22 cellular contexts compared by ENCODE assay signal in the genomic region with DNA sequence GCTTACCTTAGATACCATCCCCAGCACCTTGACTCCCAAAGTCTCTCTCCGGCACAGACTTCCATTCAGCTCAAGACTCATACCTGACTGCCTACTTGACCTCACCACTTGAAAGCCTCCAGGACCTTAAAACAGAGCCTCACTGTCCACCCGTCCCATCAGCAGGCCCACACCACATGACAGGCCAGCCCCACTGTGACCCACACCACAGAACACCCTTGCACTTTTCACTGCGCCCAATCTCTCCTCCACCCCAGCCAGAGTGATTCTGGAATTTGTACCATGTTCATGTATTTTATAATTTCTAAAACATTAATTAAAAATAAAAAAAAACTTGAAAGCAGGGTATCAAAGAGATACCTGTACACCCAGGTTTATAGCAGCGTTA. TPM values are rescaled to one million over a fixed set of nuclear protein-coding genes. Genes with fewer than 3 reads are reported as not detected.
DNase-seq lines count a peak whose midpoint lies in the region; ATAC-seq and TF ChIP-seq lines count a peak whose summit lies in the region.
"Had no signal": no experiment of that assay in that cellular context is flagged by ENCODE, and none has a peak within 500 bp of the region (broad histone marks: within the 10 kb centered on the region; RNA-seq: fewer than 3 reads in every experiment).

No MANE protein-coding gene starts in this region.

- no peak overlapping the region for H3K27ac ChIP-seq in CD4-positive, alpha-beta T cell (ENCODE audit: low read depth, low read length)
- H3K27ac ChIP-seq in IMR-90 (ENCODE audit: insufficient read depth, low read length): no peak overlapping the region
- H3K27ac ChIP-seq in mesenchymal stem cell (ENCODE audit: low read length, poor library complexity, severe bottlenecking): no peak overlapping the region
- no peak overlapping the region for H3K27ac ChIP-seq in spleen
- H3K27ac ChIP-seq in gastroesophageal sphincter: no peak overlapping the region
- H3K27ac ChIP-seq: BLaER1 had no signal

- TF ChIP-seq EP300 in gastroesophageal sphincter (IDR thresholded peaks at IDR 0.05): no peak

- H3K4me2 ChIP-seq in IMR-90 (ENCODE audit: low read depth, low read length) (no peak overlapping the region), mesenchymal stem cell (ENCODE audit: low read length, poor library complexity, severe bottlenecking) (no peak overlapping the region)

- H2BK12ac ChIP-seq in mesenchymal stem cell (ENCODE audit: low read length in 2 of 2): peak overlapping the region in 1 of 2 experiments; percentile 0

- H2BK120ac ChIP-seq in IMR-90 (ENCODE audit: low read depth, low read length) (peak overlapping the region; percentile 83), mesenchymal stem cell (ENCODE audit: low read depth, low read length) (no peak overlapping the region)

- H3K14ac ChIP-seq in IMR-90 (replicated peaks; ENCODE audit: low read depth, low read length): no peak overlapping the region
- H3K14ac ChIP-seq in mesenchymal stem cell (ENCODE audit: low read length in 2 of 2): no peak overlapping the region

- H2AK9ac ChIP-seq in IMR-90 (replicated peaks; ENCODE audit: low read depth, low read length, poor library complexity): peak overlapping the region; percentile 80

- DNase-seq in CD4-positive, alpha-beta T cell: no peak
- DNase-seq in IMR-90 (no peak), mesenchymal stem cell (no peak), spleen (peak; percentile 6), BE2C (no peak), AG20443 (ENCODE audit: low spot score) (no peak)
- DNase-seq: CD4-positive, alpha-beta memory T cell; DND-41; GOT3; KG1; NCI-H1092 treated with DMSO at 0.1 percent for 48 hours; NCI-H1436 treated with DMSO at 0.1 percent for 48 hours; NCI-H1930; NCI-H2227 treated with DMSO at 0.1 percent for 48 hours; NCI-H510A treated with DMSO at 0.1 percent for 48 hours; NCI-H748 treated with DMSO at 0.1 percent for 48 hours; SIG-M5 had no signal

- H4K5ac ChIP-seq in IMR-90 (ENCODE audit: low read depth, low read length): no peak overlapping the region

- H3K23ac ChIP-seq in IMR-90 (ENCODE audit: low read depth, low read length) (no peak overlapping the region), mesenchymal stem cell (ENCODE audit: low read length in 2 of 2) (no peak overlapping the region)

- H3K18ac ChIP-seq in IMR-90 (ENCODE audit: low read depth, low read length): no peak overlapping the region; the same call in 1 of the 2 replicates
- no peak overlapping the region for H3K18ac ChIP-seq in mesenchymal stem cell (ENCODE audit: low read depth in 1 of 2, low read length in 2 of 2)

- H2AK5ac ChIP-seq in IMR-90 (ENCODE audit: low read depth, low read length): peak overlapping the region; percentile 92
- H2AK5ac ChIP-seq in mesenchymal stem cell (ENCODE audit: low read length, severe bottlenecking): peak overlapping the region; percentile 7

- peaks cover 0 to 6% of the 10 kb centered on the region in 2 experiments; a peak in 1 of 4 replicates for H3K79me1 ChIP-seq in IMR-90 (ENCODE audit: low read depth in 1 of 2, low read length in 2 of 2)
- H3K79me1 ChIP-seq in mesenchymal stem cell (replicated peaks; ENCODE audit: low read length, poor library complexity, severe bottlenecking): no peaks in the 10 kb centered on the region

- H3K4me3 ChIP-seq in IMR-90 (ENCODE audit: insufficient read depth, low read depth, low read length) (no peak overlapping the region), mesenchymal stem cell (ENCODE audit: insufficient read depth in 1 of 2, low read depth in 1 of 2, low read length in 2 of 2) (no peak overlapping the region), spleen (no peak overlapping the region), gastroesophageal sphincter (no peak overlapping the region), BE2C (ENCODE audit: low read depth, low read length) (no peak overlapping the region)
- H3K4me3 ChIP-seq: BLaER1 had no signal

- H3K36me3 ChIP-seq in IMR-90 (ENCODE audit: control insufficient read depth, insufficient read depth, low read length) (no peaks in the 10 kb centered on the region), mesenchymal stem cell (ENCODE audit: control insufficient read depth in 1 of 2, insufficient read depth in 2 of 2, low read depth in 1 of 2, low read length in 2 of 2) (no peaks in the 10 kb centered on the region), spleen (no peaks in the 10 kb centered on the region), gastroesophageal sphincter (no peaks in the 10 kb centered on the region), BE2C (no peaks in the 10 kb centered on the region)
- H3K36me3 ChIP-seq: BLaER1 had no signal

- intact Hi-C loops in CD4-positive, alpha-beta T cell (cut with DNase I, micrococcal nuclease): no loop called here
- intact Hi-C loops in IMR-90 (cut with micrococcal nuclease) (loop anchor here (10.0 kb wide), 1 partner anchor 778 kb away; no protein-coding TSS in a partner anchor), spleen (cut with DNase I; ENCODE audit: low total_unique reads) (no loop called here)

- H2BK5ac ChIP-seq in IMR-90 (ENCODE audit: low read depth, low read length, poor library complexity, severe bottlenecking) (peak overlapping the region; percentile 27), mesenchymal stem cell (ENCODE audit: low read depth, low read length, poor library complexity, severe bottlenecking) (no peak overlapping the region)

- H3K27me3 Mint-ChIP-seq in CD4-positive, alpha-beta T cell: peaks cover 27% of the 10 kb centered on the region

- peaks cover 33% of the 10 kb centered on the region for H3K4me1 ChIP-seq in IMR-90 (ENCODE audit: control insufficient read depth, insufficient read depth, low read length)
- peaks cover 35% of the 10 kb centered on the region for H3K4me1 ChIP-seq in mesenchymal stem cell (ENCODE audit: control insufficient read depth, insufficient read depth, low read depth, low read length)
- H3K4me1 ChIP-seq in spleen: peaks cover 10 to 50% (median 26%) of the 10 kb centered on the region in 6 donors
- peaks cover 3 to 48% (median 28%) of the 10 kb centered on the region in 3 donors for H3K4me1 ChIP-seq in gastroesophageal sphincter
- H3K4me1 ChIP-seq in BE2C: peaks cover 18% of the 10 kb centered on the region

- dilution Hi-C loops in IMR-90 (cut with HindIII; ENCODE audit: low sequenced_read_pairs, unreplicated experiment): no loop called here

- H3K9me3 ChIP-seq in CD4-positive, alpha-beta T cell (ENCODE audit: control insufficient read depth, low read length): no peaks in the 10 kb centered on the region
- H3K9me3 ChIP-seq in IMR-90 (ENCODE audit: control insufficient read depth, insufficient read depth, low read length) (no peaks in the 10 kb centered on the region), mesenchymal stem cell (ENCODE audit: control insufficient read depth, low read length) (no peaks in the 10 kb centered on the region), spleen (no peaks in the 10 kb centered on the region), gastroesophageal sphincter (no peaks in the 10 kb centered on the region), BE2C (no peaks in the 10 kb centered on the region)
- H3K9me3 ChIP-seq: BLaER1 had no signal

- peaks cover 6% of the 10 kb centered on the region for H3K27me3 ChIP-seq in CD4-positive, alpha-beta T cell (ENCODE audit: control insufficient read depth, insufficient read depth, low read length)
- no peaks in the 10 kb centered on the region for H3K27me3 ChIP-seq in IMR-90 (ENCODE audit: control insufficient read depth, insufficient read depth, low read length)
- no peaks in the 10 kb centered on the region for H3K27me3 ChIP-seq in mesenchymal stem cell (ENCODE audit: control insufficient read depth in 1 of 2, insufficient read depth in 1 of 2, low read length in 2 of 2)
- peaks cover 0 to 38% (median 0%) of the 10 kb centered on the region in 7 donors for H3K27me3 ChIP-seq in spleen (replicated peaks in 1 of 7)
- no peaks in the 10 kb centered on the region for H3K27me3 ChIP-seq in gastroesophageal sphincter
- no peaks in the 10 kb centered on the region for H3K27me3 ChIP-seq in BE2C
- H3K27me3 ChIP-seq: BLaER1 had no signal

- peaks cover 30% of the 10 kb centered on the region for H3K9me1 ChIP-seq in IMR-90 (ENCODE audit: insufficient read depth, low read length)

- H4K8ac ChIP-seq in IMR-90 (ENCODE audit: low read depth in 2 of 2, low read length in 2 of 2) (peak overlapping the region in 1 of 2 experiments; percentile 31; a peak in 1 of 4 replicates), mesenchymal stem cell (ENCODE audit: low read length) (no peak overlapping the region)

- H2BK15ac ChIP-seq in IMR-90 (ENCODE audit: low read depth, low read length) (peak overlapping the region; percentile 53; the same call in 2 of the 3 replicates), mesenchymal stem cell (ENCODE audit: low read depth, poor library complexity, severe bottlenecking) (peak overlapping the region; percentile 56)

- H4K20me1 ChIP-seq in IMR-90 (ENCODE audit: insufficient read depth, low read length): no peaks in the 10 kb centered on the region
- H4K20me1 ChIP-seq: BLaER1 had no signal

- no peaks in the 10 kb centered on the region for H3K9me3 Mint-ChIP-seq in CD4-positive, alpha-beta T cell
- H3K9me3 Mint-ChIP-seq: CD4-positive, alpha-beta memory T cell had no signal

- in situ Hi-C loops in IMR-90 (cut with MboI; ENCODE audit: low sequenced_read_pairs): loop anchor here (25.0 kb wide), 1 partner anchor 820 kb away; no protein-coding TSS in a partner anchor

- no TSS peak for BruUV-seq in IMR-90 (replicated peaks; lab: Mats Ljungman, UMichigan)

- H4K91ac ChIP-seq in IMR-90 (ENCODE audit: insufficient read depth, low read depth, low read length): peak overlapping the region; percentile 64
- peak overlapping the region; percentile 29 for H4K91ac ChIP-seq in mesenchymal stem cell (ENCODE audit: low read length)

- POLR2A ChIA-PET in CD4-positive, alpha-beta T cell (lab: Charles Lee): no interaction called here
- POLR2A ChIA-PET in IMR-90 (lab: Charles Lee; ENCODE audit: unreplicated experiment): no interaction called here

- no peak for TF ChIP-seq CTCF in CD4-positive, alpha-beta T cell (IDR thresholded peaks at IDR 0.05)
- TF ChIP-seq CTCF in IMR-90 (conservative IDR thresholded peaks at IDR 0.05; ENCODE audit: low read depth, low read length) (no peak), spleen (IDR thresholded peaks at IDR 0.05 in 8 of 11, conservative IDR thresholded peaks at IDR 0.05 in 3 of 11) (no peak), gastroesophageal sphincter (IDR thresholded peaks at IDR 0.05) (no peak), BE2C (IDR thresholded peaks at IDR 0.05; ENCODE audit: low read depth, low read length) (no peak)

- 94% methylated on average over 2 of the region's 4 CpGs; no CpG with 5 or more reads in 1 of the 2 experiments for WGBS in IMR-90 (ENCODE audit: extremely low coverage in 2 of 2, insufficient read length in 1 of 2), 2 experiments
- WGBS in mesenchymal stem cell: 97% methylated on average over 3 of the region's 4 CpGs
- 91 to 96% (median 94%) methylated on average over 4 of the region's 4 CpGs for WGBS in spleen, 5 donors
- WGBS in gastroesophageal sphincter (ENCODE audit: low coverage in 1 of 2), 2 donors: 81 to 97% methylated on average over 4 of the region's 4 CpGs

- peak overlapping the region; percentile 4 for H3K4me3 Mint-ChIP-seq in CD4-positive, alpha-beta T cell
- H3K4me3 Mint-ChIP-seq: CD4-positive, alpha-beta memory T cell had no signal

- H3K27ac Mint-ChIP-seq in CD4-positive, alpha-beta T cell: no peak overlapping the region

- H3K4ac ChIP-seq in IMR-90 (ENCODE audit: low read depth, low read length) (peak overlapping the region; percentile 78), mesenchymal stem cell (ENCODE audit: low read depth in 1 of 2, low read length in 2 of 2) (no peak overlapping the region)

- TF ChIP-seq RAD21 in IMR-90 (IDR thresholded peaks at IDR 0.05; ENCODE audit: low read length): no peak

- H2BK20ac ChIP-seq in IMR-90 (ENCODE audit: low read depth, low read length): peak overlapping the region; percentile 62; the same call in 1 of the 2 replicates

- H3K4me1 Mint-ChIP-seq in CD4-positive, alpha-beta T cell (ENCODE audit: low read depth): peaks cover 10% of the 10 kb centered on the region

- H2AFZ ChIP-seq in IMR-90 (replicated peaks; ENCODE audit: low read length, poor library complexity) (peak overlapping the region; percentile 53), mesenchymal stem cell (ENCODE audit: low read depth, low read length) (no peak overlapping the region)

- no peak overlapping the region for H3K56ac ChIP-seq in IMR-90 (ENCODE audit: extremely low read depth, insufficient read depth, low read length)

- no peak for TF ChIP-seq POLR2A in IMR-90 (IDR thresholded peaks at IDR 0.05; ENCODE audit: low read depth, low read length)
- TF ChIP-seq POLR2A in spleen (IDR thresholded peaks at IDR 0.05): no peak
- no peak for TF ChIP-seq POLR2A in gastroesophageal sphincter (IDR thresholded peaks at IDR 0.05)

- H3K36me3 Mint-ChIP-seq in CD4-positive, alpha-beta T cell (ENCODE audit: low read depth): no peaks in the 10 kb centered on the region
- H3K36me3 Mint-ChIP-seq: CD4-positive, alpha-beta memory T cell had no signal

- CTCF ChIA-PET in CD4-positive, alpha-beta T cell (lab: Charles Lee): no interaction called here
- CTCF ChIA-PET in IMR-90 (lab: Yijun Ruan, JAX): interaction anchor here (0.7 kb wide), 1 partner anchor 141 kb away, joined by 3 read pairs; no protein-coding TSS in a partner anchor

- no peak for ATAC-seq in CD4-positive, alpha-beta T cell (ENCODE audit: poor library complexity)
- ATAC-seq in IMR-90 (ENCODE audit: low read depth) (no peak), gastroesophageal sphincter (no peak)
- ATAC-seq: HCT116, Panc1 had no signal

- H3K9ac ChIP-seq in IMR-90 (ENCODE audit: low read depth, low read length) (no peak overlapping the region), mesenchymal stem cell (ENCODE audit: low read length) (no peak overlapping the region)
- H3K9ac ChIP-seq: BLaER1 had no signal

RNA-seq across cellular contexts. Expression of gene PLEKHG6, which starts 28.0 kb away (rescaled TPM):
- total RNA-seq in CD4-positive, alpha-beta T cell: not detected
- under 0.01 TPM in 2 replicates for total RNA-seq in IMR-90 (2012; rRNA removed)
- 0.10 TPM in 2 replicates for polyA plus RNA-seq in IMR-90 (2012; rRNA removed)
- 0.05 and 0.07 TPM in 2 replicates for polyA plus RNA-seq in IMR-90 (2012; cell fraction: cytosol; rRNA removed)
- polyA plus RNA-seq in IMR-90 (2012; cell fraction: nucleus; rRNA removed; ENCODE audit: low replicate concordance): 0.05 and 0.15 TPM in 2 replicates
- 0.15 TPM for polyA plus RNA-seq in mesenchymal stem cell (2013, experiment 1 of 2)
- polyA plus RNA-seq in mesenchymal stem cell (2013, experiment 2 of 2): 0.23 TPM
- total RNA-seq in spleen: 1 to 10 TPM in 1 of 7 donors, under 1 TPM in 2, not detected in 4; 0.19 to 1.2 (median 0.74) TPM
- polyA plus RNA-seq in spleen: under 1 TPM; 0.10 to 0.12 (median 0.11) TPM
- total RNA-seq in gastroesophageal sphincter: 10 to 100 TPM in 1 of 4 donors, 1 to 10 TPM in 1, under 1 TPM in 2; 0.35 to 44.5 (median 1.3) TPM
- 0.23 TPM for polyA plus RNA-seq in BE2C (2012; ENCODE audit: insufficient read depth, insufficient read length, low read depth)
- total RNA-seq: CD4-positive, alpha-beta memory T cell; HT1080 had no signal

RNA-seq across cellular contexts. Expression of gene TNFRSF1A, which starts 59.4 kb away (rescaled TPM):
- total RNA-seq in CD4-positive, alpha-beta T cell: 10 to 100 TPM; 16.3 to 19.2 TPM
- total RNA-seq in IMR-90 (2012; rRNA removed): 79.6 and 86.7 TPM in 2 replicates
- polyA plus RNA-seq in IMR-90 (2012; rRNA removed): 136 and 138 TPM in 2 replicates
- polyA plus RNA-seq in IMR-90 (2012; cell fraction: cytosol; rRNA removed): 105 and 167 TPM in 2 replicates
- polyA plus RNA-seq in IMR-90 (2012; cell fraction: nucleus; rRNA removed; ENCODE audit: low replicate concordance): 102 and 107 TPM in 2 replicates
- 307 TPM for polyA plus RNA-seq in mesenchymal stem cell (2013, experiment 1 of 2)
- polyA plus RNA-seq in mesenchymal stem cell (2013, experiment 2 of 2): 298 TPM
- total RNA-seq in spleen: 100 to 1,000 TPM; 153 to 578 (median 224) TPM
- polyA plus RNA-seq in spleen: 10 to 100 TPM; 22.5 to 40.6 (median 22.8) TPM
- total RNA-seq in gastroesophageal sphincter: 100 to 1,000 TPM; 150 to 356 (median 227) TPM
- polyA plus RNA-seq in BE2C (2012; ENCODE audit: insufficient read depth, insufficient read length, low read depth): 15.8 TPM
